In genomic region chr5:141149812-141150211, GRCh38 we compare ENCODE assay signal across 9 cellular contexts. TPM values are rescaled to one million over a fixed set of nuclear protein-coding genes. Genes with fewer than 3 reads are reported as not detected.
A peak's percentile ranks its signal among the peaks of the same experiment; 100 is the strongest.
DNase-seq lines count a peak whose midpoint lies in the region; ATAC-seq and TF ChIP-seq lines count a peak whose summit lies in the region.
"Had no signal": no experiment of that assay in that cellular context is flagged by ENCODE, and none has a peak within 500 bp of the region (broad histone marks: within the 10 kb centered on the region; RNA-seq: fewer than 3 reads in every experiment).

Gene PCDHB6 (plus strand): TSS chr5:141150057. CDS start chr5:141150258, 201 bp downstream.

- TF ChIP-seq CTCF in sigmoid colon (IDR thresholded peaks at IDR 0.05): no peak
- TF ChIP-seq CTCF in gastroesophageal sphincter (IDR thresholded peaks at IDR 0.05): peak in 1 of 4 experiments; percentile 27

- TF ChIP-seq POLR2A in sigmoid colon (IDR thresholded peaks at IDR 0.05) (no peak), gastroesophageal sphincter (IDR thresholded peaks at IDR 0.05) (no peak)

- intact Hi-C loops in sigmoid colon (cut with DNase I): no loop called here

- H3K4me3 ChIP-seq in sigmoid colon (peak within 1 kb of the TSS in 1 of 4 donors; percentile 27), gastroesophageal sphincter (peak within 1 kb of the TSS in 1 of 2 donors; percentile 6)
- H3K4me3 ChIP-seq: right atrium auricular region had no signal

- H3K9me3 ChIP-seq in sigmoid colon: peaks cover 6 to 51% (median 28%) of the 10 kb centered on the region in 4 donors
- peaks cover 0 to 89% (median 0%) of the 10 kb centered on the region in 3 donors for H3K9me3 ChIP-seq in gastroesophageal sphincter

- TF ChIP-seq EP300 in sigmoid colon (IDR thresholded peaks at IDR 0.05) (no peak), gastroesophageal sphincter (IDR thresholded peaks at IDR 0.05) (no peak)

- no peaks in the 10 kb centered on the region for H3K4me1 ChIP-seq in sigmoid colon
- no peaks in the 10 kb centered on the region for H3K4me1 ChIP-seq in gastroesophageal sphincter
- H3K4me1 ChIP-seq: right atrium auricular region had no signal

- no peak within 1 kb of the TSS for H3K27ac ChIP-seq in sigmoid colon
- no peak within 1 kb of the TSS for H3K27ac ChIP-seq in gastroesophageal sphincter
- H3K27ac ChIP-seq: right atrium auricular region had no signal

- H3K27me3 ChIP-seq in sigmoid colon: peaks cover 0 to 18% (median 0%) of the 10 kb centered on the region in 3 donors
- peaks cover 43% of the 10 kb centered on the region for H3K27me3 ChIP-seq in gastroesophageal sphincter
- H3K27me3 ChIP-seq: right atrium auricular region had no signal

- no peak for ATAC-seq in gastroesophageal sphincter

- H3K36me3 ChIP-seq in sigmoid colon (no peaks in the 10 kb centered on the region), gastroesophageal sphincter (no peaks in the 10 kb centered on the region)
- H3K36me3 ChIP-seq: right atrium auricular region had no signal

- 20 to 41% methylated on average over 18 of the region's 18 CpGs for WGBS in sigmoid colon, 2 donors
- 15 to 26% methylated on average over 18 of the region's 18 CpGs for WGBS in gastroesophageal sphincter (ENCODE audit: low coverage in 1 of 2), 2 donors

- DNase-seq in ELF-1 (ENCODE audit: low read depth, low spot score) (peak; percentile 30), NCI-H2227 (lab: John Stamatoyannopoulos, UW; ENCODE audit: unreplicated experiment) (peak; percentile 74), cerebellar cortex (ENCODE audit: low spot score) (peak; percentile 26), retina (peak; percentile 9), sigmoid colon (no peak), NCI-H146 (lab: John Stamatoyannopoulos, UW) (no peak)
- DNase-seq: NCI-H1105 treated with DMSO at 0.1 percent for 48 hours had no signal

RNA-seq across cellular contexts. Expression of gene PCDHB6, which starts in this region (rescaled TPM):
- total RNA-seq in sigmoid colon (1 to 10 TPM in 3 of 4 donors, under 1 TPM in 1; 0.71 to 2.3 (median 1.4) TPM), gastroesophageal sphincter (1 to 10 TPM; 1.0 to 2.0 (median 1.5) TPM)
- under 1 TPM in 1 of 3 donors, not detected in 2; 0.12 TPM for polyA plus RNA-seq in sigmoid colon

Comparison
In these comparisons a context has a peak if more than half of its experiments do, and no peak if none do; other contexts are left out.
1. DNase-seq: peak in ELF-1 (single experiment), NCI-H2227 (single experiment), cerebellar cortex (single experiment) and retina (single experiment); none in sigmoid colon (single experiment) and NCI-H146 (single experiment).